In genomic region chr13:28728642-28729041, GRCh38 we compare ENCODE assay signal across 3 cellular contexts.
TF ChIP-seq lines count a peak whose summit lies in the region.

No MANE protein-coding gene starts in this region.

TF ChIP-seq in GM23338, 12 proteins besides CTCF, POLR2A, EP300 and RAD21 (continues in another document):
- no peak for TF ChIP-seq ZNF462 (CRISPR knock-in tag; IDR thresholded peaks at IDR 0.05)
- no peak for TF ChIP-seq EZH2 (IDR thresholded peaks at IDR 0.05; ENCODE audit: low read depth, unreplicated experiment)
- no peak for TF ChIP-seq ETS1 (IDR thresholded peaks at IDR 0.05)
- TF ChIP-seq POLR2AphosphoS5 (IDR thresholded peaks at IDR 0.05; ENCODE audit: low read depth) = no peak
- TF ChIP-seq NANOG (IDR thresholded peaks at IDR 0.05; ENCODE audit: borderline replicate concordance) = no peak

TF ChIP-seq in K562, 482 proteins besides CTCF, POLR2A, EP300 and RAD21:
- TF ChIP-seq ZKSCAN8 (CRISPR knock-in tag; IDR thresholded peaks at IDR 0.05) (no peak), CBFA2T3 (IDR thresholded peaks at IDR 0.05) (peak; percentile 27), ZBTB33 (CRISPR knock-in tag; IDR thresholded peaks at IDR 0.05) (no peak), ZNF395 (CRISPR knock-in tag; IDR thresholded peaks at IDR 0.05) (no peak), PHB (CRISPR knock-in tag; IDR thresholded peaks at IDR 0.05) (no peak), HMBOX1 (IDR thresholded peaks at IDR 0.05) (peak; percentile 87)

TF ChIP-seq in WTC11, 78 proteins besides CTCF, POLR2A, EP300 and RAD21:
- TF ChIP-seq FOXP4 (CRISPR knock-in tag; IDR thresholded peaks at IDR 0.05) = no peak
- no peak for TF ChIP-seq RORB (CRISPR knock-in tag; IDR thresholded peaks at IDR 0.05)
- TF ChIP-seq CBFB (CRISPR knock-in tag; IDR thresholded peaks at IDR 0.05; ENCODE audit: low read depth) = no peak
- no peak for TF ChIP-seq KAT7 (CRISPR knock-in tag; IDR thresholded peaks at IDR 0.05; ENCODE audit: borderline replicate concordance)
